24 cellular contexts compared by ENCODE assay signal in the genomic region with DNA sequence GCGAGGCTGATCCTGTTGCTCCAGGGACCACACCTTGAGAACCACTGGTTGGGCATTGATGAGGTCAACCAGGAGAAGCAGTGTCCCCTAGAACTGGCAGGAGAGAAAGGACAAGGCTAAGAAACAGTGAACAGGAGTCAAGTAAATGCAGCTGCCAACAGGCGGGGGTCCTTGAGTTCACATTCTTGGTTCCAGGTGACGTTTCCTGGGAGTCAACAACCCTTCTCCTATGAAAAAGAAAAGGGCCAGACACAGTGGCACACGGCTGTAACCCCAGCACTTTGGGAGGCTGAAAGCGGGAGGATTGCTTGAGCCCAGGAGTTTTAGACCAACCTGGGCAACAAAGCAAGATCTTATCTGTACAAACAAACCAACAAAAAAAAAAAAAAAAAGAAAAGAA.
"Had no signal": no experiment of that assay in that cellular context is flagged by ENCODE, and none has a peak within 500 bp of the region (broad histone marks: within the 10 kb centered on the region; RNA-seq: fewer than 3 reads in every experiment).

No MANE protein-coding gene starts in this region.

- DNase-seq: colonic mucosa; dermis blood vessel endothelial cell; effector memory CD4-positive, alpha-beta T cell; erythroblast; esophagus squamous epithelium; foreskin melanocyte; hypothalamus; immature natural killer cell; islet precursor cell; left colon; left ventricle myocardium superior; lower lobe of right lung; natural killer cell; psoas muscle; stimulated activated CD4-positive, alpha-beta T cell treated with anti-CD3 and anti-CD28 coated beads, Interleukin-15, amount 100 ng/mL, for 24 hours; stimulated activated CD4-positive, alpha-beta T cell treated with anti-CD3 and anti-CD28 coated beads, Interleukin-2, amount 100 ng/mL, for 48 hours; stimulated activated naive B cell treated with anti-CD40 and anti-IgM and Interleukin-4, amounts not matched to agents 10 μg/mL and 1 μg/mL and 100 μg/mL, for 72 hours; trophoblast cell had no signal

- H3K4me1 Mint-ChIP-seq: immature natural killer cell; natural killer cell; stimulated activated naive B cell treated with anti-CD40 and anti-IgM and Interleukin-4, amounts not matched to agents 10 μg/mL and 1 μg/mL and 100 μg/mL, for 72 hours had no signal

- H3K4me3 ChIP-seq: colonic mucosa, esophagus squamous epithelium, lower lobe of right lung, neural progenitor cell, psoas muscle, skin epidermis, spleen, vagina had no signal

- H3K36me3 ChIP-seq: colonic mucosa, esophagus squamous epithelium, lower lobe of right lung, neural progenitor cell, spleen, vagina had no signal

- H3K9ac ChIP-seq: neural progenitor cell, parathyroid adenoma had no signal

- H3K27ac ChIP-seq: colonic mucosa, esophagus squamous epithelium, lower lobe of right lung, neural progenitor cell, parathyroid adenoma, psoas muscle, skin epidermis, spleen, vagina had no signal

- H3K9me3 ChIP-seq: colonic mucosa, esophagus squamous epithelium, lower lobe of right lung, psoas muscle, spleen, vagina had no signal

- H3K4me1 ChIP-seq: colonic mucosa, lower lobe of right lung, neural progenitor cell, parathyroid adenoma, psoas muscle, spleen had no signal

- H3K27ac Mint-ChIP-seq: immature natural killer cell; natural killer cell; stimulated activated naive B cell treated with anti-CD40 and anti-IgM and Interleukin-4, amounts not matched to agents 10 μg/mL and 1 μg/mL and 100 μg/mL, for 72 hours; stimulated activated naive CD8-positive, alpha-beta T cell treated with anti-CD3 and anti-CD28 coated beads, Interleukin-15, Interleukin-2, amounts not matched to agents 100 ng/mL and 50 ng/mL, for 24 hours had no signal

- H3K4me3 Mint-ChIP-seq: immature natural killer cell; natural killer cell; stimulated activated naive B cell treated with anti-CD40 and anti-IgM and Interleukin-4, amounts not matched to agents 10 μg/mL and 1 μg/mL and 100 μg/mL, for 72 hours; stimulated activated naive CD8-positive, alpha-beta T cell treated with anti-CD3 and anti-CD28 coated beads, Interleukin-15, Interleukin-2, amounts not matched to agents 100 ng/mL and 50 ng/mL, for 24 hours had no signal

- ATAC-seq: left colon; left ventricle myocardium superior; lower lobe of right lung; natural killer cell; psoas muscle; stimulated activated naive B cell treated with anti-CD40 and anti-IgM and Interleukin-4, amounts not matched to agents 10 μg/mL and 1 μg/mL and 100 μg/mL, for 72 hours had no signal

- H3K27me3 ChIP-seq: colonic mucosa, neural progenitor cell, vagina had no signal

- H3K36me3 Mint-ChIP-seq: immature natural killer cell; natural killer cell; stimulated activated naive B cell treated with anti-CD40 and anti-IgM and Interleukin-4, amounts not matched to agents 10 μg/mL and 1 μg/mL and 100 μg/mL, for 72 hours had no signal

- H3K9me3 Mint-ChIP-seq: immature natural killer cell; natural killer cell; neural progenitor cell; stimulated activated naive B cell treated with anti-CD40 and anti-IgM and Interleukin-4, amounts not matched to agents 10 μg/mL and 1 μg/mL and 100 μg/mL, for 72 hours; stimulated activated naive CD8-positive, alpha-beta T cell treated with anti-CD3 and anti-CD28 coated beads, Interleukin-15, Interleukin-2, amounts not matched to agents 100 ng/mL and 50 ng/mL, for 24 hours had no signal
